ENCODE assay signal across 11 cellular contexts in the genomic region with DNA sequence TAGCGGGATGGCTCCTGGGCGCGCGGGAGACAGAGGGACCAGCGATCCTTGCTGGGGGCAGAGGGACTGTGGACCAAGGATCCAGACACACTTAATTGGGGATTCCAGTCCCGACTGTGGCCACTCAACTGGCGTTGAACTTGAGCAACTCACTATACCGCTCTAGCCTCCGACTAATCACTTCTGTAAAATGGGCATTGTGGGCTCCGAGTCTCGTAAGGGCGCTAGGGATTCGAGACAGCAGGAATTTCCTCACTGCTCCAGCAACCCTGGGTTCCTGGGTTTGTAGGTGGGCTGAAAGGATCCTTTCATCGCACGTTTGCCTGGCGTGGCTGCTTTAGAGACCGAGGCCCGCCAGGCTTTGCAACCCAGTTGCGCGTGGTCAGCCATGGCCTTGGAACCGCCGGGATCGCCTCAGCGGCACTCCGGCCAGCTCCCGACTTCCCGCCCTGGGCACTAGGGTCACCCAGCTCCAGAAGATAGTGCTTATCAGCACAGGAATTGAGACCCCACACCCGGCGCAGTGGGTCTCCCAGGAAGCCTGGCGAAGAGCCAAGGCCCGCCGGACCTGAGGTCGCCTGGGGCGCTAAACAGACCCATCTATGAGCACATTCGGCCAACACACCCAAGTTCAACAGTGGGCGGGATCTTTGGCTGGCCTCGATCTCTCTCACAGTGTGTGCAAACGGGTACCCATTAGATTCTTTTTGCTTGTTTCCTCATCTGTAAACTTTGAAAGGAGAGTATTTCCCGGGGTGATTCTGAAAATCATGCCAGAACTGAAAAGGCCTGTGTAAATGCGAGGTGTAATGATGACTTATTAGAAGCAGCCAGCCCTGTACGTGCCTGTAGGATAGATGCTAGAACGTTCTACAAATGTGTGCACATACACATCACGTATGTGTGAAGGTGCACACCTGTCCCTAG. TPM values are rescaled to one million over a fixed set of nuclear protein-coding genes. Genes with fewer than 3 reads are reported as not detected.
A peak's percentile ranks its signal among the peaks of the same experiment; 100 is the strongest.
DNase-seq lines count a peak whose midpoint lies in the region; ATAC-seq, FAIRE-seq and TF ChIP-seq lines count a peak whose summit lies in the region.
"Had no signal": no experiment of that assay in that cellular context is flagged by ENCODE, and none has a peak within 500 bp of the region (broad histone marks: within the 10 kb centered on the region; RNA-seq: fewer than 3 reads in every experiment).

No MANE protein-coding gene starts in this region.

- no TSS peak for BruUV-seq in HepG2 (replicated peaks; lab: Mats Ljungman, UMichigan)

- no peaks in the 10 kb centered on the region for H3K9me3 Mint-ChIP-seq in activated T-cell treated with anti-CD3 and anti-CD28 coated beads, Interleukin-2, amount 50 U/mL, for 4 hours

- TF ChIP-seq CTCF in HepG2 (CRISPR knock-in tag; IDR thresholded peaks at IDR 0.05) (no peak), suprapubic skin (IDR thresholded peaks at IDR 0.05) (no peak)

- H3K9ac ChIP-seq in adipocyte (ENCODE audit: low read length): no peak overlapping the region
- H3K9ac ChIP-seq in HepG2 (ENCODE audit: insufficient read depth, low read depth, low read length): no peak overlapping the region
- H3K9ac ChIP-seq: BLaER1 had no signal

- peak overlapping the region; percentile 93 for H3K4me2 ChIP-seq in HepG2 (ENCODE audit: low read depth, low read length)

- H3K4me3 Mint-ChIP-seq in activated T-cell treated with anti-CD3 and anti-CD28 coated beads, Interleukin-2, amount 50 U/mL, for 4 hours: peak overlapping the region; percentile 67

- TF ChIP-seq RAD21 in HepG2 (CRISPR knock-in tag; IDR thresholded peaks at IDR 0.05): no peak

- CTCF ChIA-PET in HepG2 (lab: Yijun Ruan, JAX; ENCODE audit: low intra/inter-chr PET ratio, low total read pairs): interaction anchor here (1.2 to 1.8 kb wide), 3 partner anchors 43 to 520 kb away, joined by 3 to 9 read pairs (median 3); no protein-coding TSS in a partner anchor

- no peaks in the 10 kb centered on the region for H4K20me1 ChIP-seq in HepG2 (ENCODE audit: insufficient read depth, low read length)

- peaks cover 88% of the 10 kb centered on the region for H3K27me3 Mint-ChIP-seq in activated T-cell treated with anti-CD3 and anti-CD28 coated beads, Interleukin-2, amount 50 U/mL, for 4 hours (ENCODE audit: low read depth)

- no peaks in the 10 kb centered on the region for H3K9me3 ChIP-seq in adipocyte (ENCODE audit: control insufficient read depth, low read length)
- no peaks in the 10 kb centered on the region for H3K9me3 ChIP-seq in HepG2 (ENCODE audit: low read length)
- no peaks in the 10 kb centered on the region for H3K9me3 ChIP-seq in suprapubic skin
- H3K9me3 ChIP-seq: right lobe of liver had no signal

- peaks cover 35% of the 10 kb centered on the region for H3K4me1 Mint-ChIP-seq in activated T-cell treated with anti-CD3 and anti-CD28 coated beads, Interleukin-2, amount 50 U/mL, for 4 hours (ENCODE audit: low read depth)

- no peak for DNase-seq in activated T-cell treated with anti-CD3 and anti-CD28 coated beads, Interleukin-2, amount 50 U/mL, for 4 hours
- no peak for DNase-seq in activated T-cell treated with anti-CD3 and anti-CD28 coated beads, Interleukin-2, amount 50 U/mL, for 1 hour
- DNase-seq in adipocyte (ENCODE audit: low read depth) (no peak), HepG2 (ENCODE audit: low spot score) (no peak), suprapubic skin (ENCODE audit: low spot score in 2 of 2) (no peak), NCI-H1092 treated with DMSO at 0.1 percent for 48 hours (lab: John Stamatoyannopoulos, UW) (no peak)

- H3K27me3 ChIP-seq in adipocyte (replicated peaks; ENCODE audit: control insufficient read depth, insufficient read depth, low read length) (peaks cover 75% of the 10 kb centered on the region), HepG2 (ENCODE audit: control insufficient read depth in 1 of 2, insufficient read depth in 2 of 2, low read length in 2 of 2) (peaks cover 20 to 68% of the 10 kb centered on the region in 2 experiments; a peak in 4 of 5 replicates), suprapubic skin (peaks cover 65% of the 10 kb centered on the region)

- H3K27ac ChIP-seq in HepG2 (ENCODE audit: extremely low read length, insufficient read depth, low read length): no peak overlapping the region
- no peak overlapping the region for H3K27ac ChIP-seq in suprapubic skin
- H3K27ac ChIP-seq: BLaER1, right lobe of liver had no signal

- in situ Hi-C loops in HepG2 (cut with HindIII; ENCODE audit: extremely low pct_ligation_motif_present, low pct_unique_long_range_greater_than_20kb): loop anchor here (5.0 kb wide), 3 partner anchors 40 to 390 kb away; no protein-coding TSS in a partner anchor

- no peak overlapping the region for H2AFZ ChIP-seq in HepG2 (ENCODE audit: low read length)

- H3K79me2 ChIP-seq in HepG2 (ENCODE audit: insufficient read depth, low read length): no peaks in the 10 kb centered on the region

- TF ChIP-seq EP300 in HepG2 (IDR thresholded peaks at IDR 0.05; ENCODE audit: low read depth in 2 of 2, low read length in 2 of 2) (no peak), HepG2 (CRISPR knock-in tag; IDR thresholded peaks at IDR 0.05; ENCODE audit: borderline replicate concordance) (no peak), suprapubic skin (IDR thresholded peaks at IDR 0.05) (no peak)

- H3K36me3 ChIP-seq in adipocyte (ENCODE audit: control insufficient read depth, insufficient read depth, low read length, severe bottlenecking): no peaks in the 10 kb centered on the region
- H3K36me3 ChIP-seq in HepG2 (replicated peaks in 1 of 2; ENCODE audit: control insufficient read depth in 1 of 2, insufficient read depth in 2 of 2, low read length in 2 of 2): no peaks in the 10 kb centered on the region
- H3K36me3 ChIP-seq in suprapubic skin: no peaks in the 10 kb centered on the region
- H3K36me3 ChIP-seq: BLaER1, right lobe of liver had no signal

- intact Hi-C loops in HepG2 (cut with micrococcal nuclease; ENCODE audit: unreplicated experiment): loop anchor here (1.0 to 5.0 kb wide), 2 partner anchors 392 to 1305 kb away; no protein-coding TSS in a partner anchor

- H3K4me3 ChIP-seq in adipocyte (ENCODE audit: low read length) (peak overlapping the region; percentile 68), HepG2 (replicated peaks in 1 of 3; ENCODE audit: insufficient read depth in 1 of 3, low read depth in 2 of 3, low read length in 3 of 3) (peak overlapping the region in 1 of 3 experiments; percentile 71; a peak in 1 of 6 replicates), suprapubic skin (peak overlapping the region; percentile 39)

- H3K4me1 ChIP-seq in adipocyte (ENCODE audit: control insufficient read depth, insufficient read depth, low read length): peaks cover 16% of the 10 kb centered on the region
- peaks cover 37% of the 10 kb centered on the region for H3K4me1 ChIP-seq in HepG2 (ENCODE audit: insufficient read depth, low read length)
- peaks cover 45% of the 10 kb centered on the region for H3K4me1 ChIP-seq in suprapubic skin

- FAIRE-seq in HepG2 (lab: Jason Lieb, UNC): no peak

- ATAC-seq in activated T-cell treated with anti-CD3 and anti-CD28 coated beads, Interleukin-2, amount 50 U/mL, for 4 hours: no peak
- peak; percentile 25 for ATAC-seq in HepG2
- no peak for ATAC-seq in HG03025 (IDR thresholded peaks at IDR 0.05; ENCODE audit: low FRiP score, unreplicated experiment)
- no peak for ATAC-seq in HG03442 (IDR thresholded peaks at IDR 0.05; ENCODE audit: unreplicated experiment)

- TF ChIP-seq POLR2A in HepG2 (IDR thresholded peaks at IDR 0.05; ENCODE audit: insufficient read depth in 1 of 2, low read depth in 2 of 2, low read length in 2 of 2) (no peak), suprapubic skin (IDR thresholded peaks at IDR 0.05) (no peak)

- POLR2A ChIA-PET in HepG2 (lab: Yijun Ruan, JAX): interaction anchor here (0.8 to 1.4 kb wide), 3 partner anchors 13 to 343 kb away, joined by 3 to 10 read pairs (median 7); partner anchors contain the start of gene CEP70

- no peaks in the 10 kb centered on the region for H3K36me3 Mint-ChIP-seq in activated T-cell treated with anti-CD3 and anti-CD28 coated beads, Interleukin-2, amount 50 U/mL, for 4 hours (ENCODE audit: insufficient read depth)

- 39% methylated on average over 12 of the region's 43 CpGs for WGBS in HepG2 (ENCODE audit: low lambda C conversion rate)
- WGBS in suprapubic skin: 14% methylated on average over 24 of the region's 43 CpGs

RNA-seq across cellular contexts. Expression of gene FOXL2, which starts 9.9 kb away (rescaled TPM):
- under 1 TPM in 1 of 3 donors, not detected in 2; 0.05 TPM for total RNA-seq in activated T-cell treated with anti-CD3 and anti-CD28 coated beads, Interleukin-2, amount 50 U/mL, for 4 hours
- total RNA-seq in HepG2 (2016; rRNA removed; fragmentation: Illumina TruSeq; extraction: Trizol) (not detected in 2 replicates), suprapubic skin (under 1 TPM in 1 of 4 donors, not detected in 3; 0.30 TPM)
- total RNA-seq in HepG2 (2016; cell fraction: cytosol; rRNA removed; fragmentation: Illumina TruSeq; extraction: Trizol; ENCODE audit: low read depth): not detected in 2 replicates
- not detected in 2 replicates for total RNA-seq in HepG2 (2016; cell fraction: insoluble cytoplasmic fraction; rRNA removed; fragmentation: Illumina TruSeq; extraction: Trizol)
- total RNA-seq in HepG2 (2016; cell fraction: membrane; rRNA removed; fragmentation: Illumina TruSeq; extraction: Trizol): not detected in 2 replicates
- not detected in 2 replicates for total RNA-seq in HepG2 (2016; cell fraction: nucleus; rRNA removed; fragmentation: Illumina TruSeq; extraction: Trizol)
- not detected in 2 replicates for polyA plus RNA-seq in HepG2 (2011; rRNA removed)
- polyA plus RNA-seq in HepG2 (2011; cell fraction: cytosol; rRNA removed): not detected in 2 replicates
- not detected in 2 replicates for polyA plus RNA-seq in HepG2 (2011; cell fraction: nucleus; rRNA removed)
- not detected in 2 replicates for polyA plus RNA-seq in HepG2 (2012)
- not detected in 2 replicates for polyA plus RNA-seq in HepG2 (2016; cell fraction: cytosol; fragmentation: Illumina TruSeq; extraction: Trizol; ENCODE audit: low read depth)
- polyA plus RNA-seq in HepG2 (2016; cell fraction: insoluble cytoplasmic fraction; fragmentation: Illumina TruSeq; extraction: Trizol; ENCODE audit: low read depth): not detected in 2 replicates
- polyA plus RNA-seq in HepG2 (2016; cell fraction: membrane; fragmentation: Illumina TruSeq; extraction: Trizol; ENCODE audit: low read depth): not detected in 2 replicates
- polyA plus RNA-seq in HepG2 (2016; cell fraction: nucleus; fragmentation: Illumina TruSeq; extraction: Trizol; ENCODE audit: insufficient read depth, low read depth): not detected in 2 replicates
- 0.04 and 3.0 TPM in 2 replicates for polyA minus RNA-seq in HepG2 (2011; rRNA and poly(A)+ RNA removed; ENCODE audit: low replicate concordance)
- 0.18 TPM in 1 of 2 replicates, not detected in the other for polyA minus RNA-seq in HepG2 (2011; cell fraction: cytosol; rRNA and poly(A)+ RNA removed)
- polyA minus RNA-seq in HepG2 (2011; cell fraction: nucleus; rRNA and poly(A)+ RNA removed): not detected in 2 replicates
- total RNA-seq: right lobe of liver, temporal lobe had no signal

RNA-seq across cellular contexts. Expression of gene FOXL2NB, which starts 10.0 kb away (rescaled TPM):
- total RNA-seq in activated T-cell treated with anti-CD3 and anti-CD28 coated beads, Interleukin-2, amount 50 U/mL, for 4 hours: not detected
- not detected in 2 replicates for total RNA-seq in HepG2 (2016; rRNA removed; fragmentation: Illumina TruSeq; extraction: Trizol)
- total RNA-seq in HepG2 (2016; cell fraction: cytosol; rRNA removed; fragmentation: Illumina TruSeq; extraction: Trizol; ENCODE audit: low read depth): not detected in 2 replicates
- not detected in 2 replicates for total RNA-seq in HepG2 (2016; cell fraction: insoluble cytoplasmic fraction; rRNA removed; fragmentation: Illumina TruSeq; extraction: Trizol)
- not detected in 2 replicates for total RNA-seq in HepG2 (2016; cell fraction: membrane; rRNA removed; fragmentation: Illumina TruSeq; extraction: Trizol)
- not detected in 2 replicates for total RNA-seq in HepG2 (2016; cell fraction: nucleus; rRNA removed; fragmentation: Illumina TruSeq; extraction: Trizol)
- 0.03 TPM in 1 of 2 replicates, not detected in the other for polyA plus RNA-seq in HepG2 (2011; rRNA removed)
- polyA plus RNA-seq in HepG2 (2011; cell fraction: cytosol; rRNA removed): not detected in 2 replicates
- polyA plus RNA-seq in HepG2 (2011; cell fraction: nucleus; rRNA removed): 0.03 and 0.10 TPM in 2 replicates
- polyA plus RNA-seq in HepG2 (2012): not detected in 2 replicates
- not detected in 2 replicates for polyA plus RNA-seq in HepG2 (2016; cell fraction: cytosol; fragmentation: Illumina TruSeq; extraction: Trizol; ENCODE audit: low read depth)
- not detected in 2 replicates for polyA plus RNA-seq in HepG2 (2016; cell fraction: insoluble cytoplasmic fraction; fragmentation: Illumina TruSeq; extraction: Trizol; ENCODE audit: low read depth)
- not detected in 2 replicates for polyA plus RNA-seq in HepG2 (2016; cell fraction: membrane; fragmentation: Illumina TruSeq; extraction: Trizol; ENCODE audit: low read depth)
- polyA plus RNA-seq in HepG2 (2016; cell fraction: nucleus; fragmentation: Illumina TruSeq; extraction: Trizol; ENCODE audit: insufficient read depth, low read depth): not detected in 2 replicates
- 9.2 TPM in 1 of 2 replicates, not detected in the other for polyA minus RNA-seq in HepG2 (2011; rRNA and poly(A)+ RNA removed; ENCODE audit: low replicate concordance)
- polyA minus RNA-seq in HepG2 (2011; cell fraction: cytosol; rRNA and poly(A)+ RNA removed): not detected in 2 replicates
- not detected in 2 replicates for polyA minus RNA-seq in HepG2 (2011; cell fraction: nucleus; rRNA and poly(A)+ RNA removed)
- total RNA-seq in suprapubic skin: under 1 TPM in 1 of 4 donors, not detected in 3; 0.26 TPM
- total RNA-seq: right lobe of liver had no signal
